7 cellular contexts compared by ENCODE assay signal in the genomic region with DNA sequence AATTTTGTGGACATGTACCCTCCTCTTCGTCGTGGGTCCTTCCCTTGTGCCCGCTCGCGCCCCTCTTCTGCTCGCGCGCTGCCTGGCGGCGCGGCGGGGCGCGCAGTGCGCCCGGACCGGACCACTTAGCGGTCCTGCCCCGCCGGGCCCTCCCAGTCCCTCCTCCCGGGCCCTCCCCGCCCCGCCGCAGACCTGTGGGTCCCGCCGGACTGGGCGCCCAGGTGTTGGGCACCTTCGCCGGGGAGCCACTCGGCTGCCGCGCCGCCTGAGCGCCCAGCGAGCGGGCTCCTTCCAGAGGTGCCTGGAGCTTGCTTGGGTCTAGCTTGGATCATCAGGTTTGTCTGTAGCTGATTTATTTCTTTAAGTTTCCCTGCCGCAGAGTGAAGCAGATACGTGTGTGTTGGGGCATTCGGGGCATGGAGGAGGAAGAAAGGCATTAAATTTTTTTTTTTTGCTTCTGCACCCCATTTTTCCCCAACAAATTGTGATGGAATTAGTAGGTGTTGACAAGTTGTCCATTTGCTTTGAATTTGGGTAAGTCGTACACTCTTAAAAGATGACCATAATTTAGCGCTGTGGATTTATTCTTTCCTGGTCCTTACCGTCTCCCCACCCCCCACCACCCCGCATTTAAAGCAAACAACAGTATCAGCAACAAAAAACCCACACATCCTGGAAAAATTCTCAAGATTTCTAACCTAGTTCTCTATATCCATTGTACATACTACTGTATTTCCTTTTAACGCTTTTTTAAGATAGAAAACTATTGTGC. TPM values are rescaled to one million over a fixed set of nuclear protein-coding genes. Genes with fewer than 3 reads are reported as not detected.
DNase-seq lines count a peak whose midpoint lies in the region; ATAC-seq, FAIRE-seq and TF ChIP-seq lines count a peak whose summit lies in the region.

No MANE protein-coding gene starts in this region.

- no peaks in the 10 kb centered on the region for H3K9me3 Mint-ChIP-seq in WTC11

- ATAC-seq in WTC11 (peak; percentile 6), lung (ENCODE audit: insufficient read depth, low FRiP score) (peak; percentile 55)

- TF ChIP-seq POLR2A in GM12892 (IDR thresholded peaks at IDR 0.05; ENCODE audit: low read depth, low read length), result no peak

- DNase-seq in GM12892 (ENCODE audit: insufficient read length), result peak; percentile 27
- DNase-seq in HAP-1 (ENCODE audit: low spot score in 2 of 2), result peak; percentile 12 to 50
- DNase-seq in LoVo (ENCODE audit: low spot score), result peak; percentile 63
- peak; percentile 56 for DNase-seq in WTC11 (ENCODE audit: low spot score)
- DNase-seq in cortex of kidney (lab: John Stamatoyannopoulos, UW), result peak; percentile 69
- peak; percentile 53 for DNase-seq in lung (ENCODE audit: low spot score)
- DNase-seq in stimulated activated CD8-positive, alpha-beta memory T cell treated with anti-CD3 and anti-CD28 coated beads, Interleukin-15, amount 100 ng/mL, for 24 hours (ENCODE audit: low read depth), result peak; percentile 20

- no peak for TF ChIP-seq CTCF in WTC11 (IDR thresholded peaks at IDR 0.05)
- TF ChIP-seq CTCF in lung (IDR thresholded peaks at IDR 0.05; ENCODE audit: control extremely low read depth, extremely low read depth), result no peak

- H3K9me3 ChIP-seq in HAP-1 (no peaks in the 10 kb centered on the region), lung (ENCODE audit: control insufficient read depth in 2 of 2, insufficient read depth in 1 of 2, low read length in 1 of 2) (no peaks in the 10 kb centered on the region)

- H3K4me1 Mint-ChIP-seq in WTC11, result peaks cover 16% of the 10 kb centered on the region

- CTCF ChIA-PET in WTC11 (lab: Charles Lee), result interaction anchor here (1.9 to 2.9 kb wide), 2 partner anchors 27 to 252 kb away, joined by 4 to 17 read pairs; no protein-coding TSS in a partner anchor

- in situ Hi-C loops in HAP-1 (cut with MboI; ENCODE audit: low sequenced_read_pairs), result no loop called here

- POLR2A ChIA-PET in WTC11 (lab: Charles Lee), result interaction anchor here (0.7 to 2.4 kb wide), 4 partner anchors 25 to 84 kb away, joined by 3 to 21 read pairs (median 4); no protein-coding TSS in a partner anchor

- peak overlapping the region; percentile 75 for H3K27ac Mint-ChIP-seq in WTC11

- H3K36me3 Mint-ChIP-seq in WTC11, result peaks cover 6% of the 10 kb centered on the region

- H3K4me1 ChIP-seq in HAP-1, result peaks cover 18% of the 10 kb centered on the region
- H3K4me1 ChIP-seq in lung (ENCODE audit: control insufficient read depth in 2 of 2, insufficient read depth in 2 of 2, low read length in 2 of 2), result peaks cover 3 to 16% of the 10 kb centered on the region in 2 donors

- H3K4me3 ChIP-seq in HAP-1 (peak overlapping the region; percentile 87), lung (peak overlapping the region; percentile 85)

- 0 to 1% methylated on average over 38 to 44 of the region's 44 CpGs for WGBS in lung, 2 donors

- H3K27ac ChIP-seq in lung (ENCODE audit: low read depth in 1 of 2, low read length in 1 of 2), result peak overlapping the region; percentile 97 to 99

- no peaks in the 10 kb centered on the region for H3K27me3 Mint-ChIP-seq in WTC11 (ENCODE audit: low read depth)

- H3K36me3 ChIP-seq in HAP-1 (replicated peaks), result no peaks in the 10 kb centered on the region
- no peaks in the 10 kb centered on the region for H3K36me3 ChIP-seq in lung (ENCODE audit: control insufficient read depth in 2 of 2, insufficient read depth in 2 of 2, low read length in 2 of 2)

- H3K4me3 Mint-ChIP-seq in WTC11, result peak overlapping the region; percentile 79

- no peak for FAIRE-seq in GM12892 (lab: Jason Lieb, UNC)

- no peaks in the 10 kb centered on the region for H3K27me3 ChIP-seq in HAP-1 (ENCODE audit: low read depth)
- no peaks in the 10 kb centered on the region for H3K27me3 ChIP-seq in lung (ENCODE audit: control insufficient read depth, insufficient read depth)

TF ChIP-seq in WTC11, 78 proteins besides CTCF, POLR2A, EP300 and RAD21:
- TF ChIP-seq USF1 (CRISPR knock-in tag; IDR thresholded peaks at IDR 0.05), result no peak
- TF ChIP-seq KAT7 (CRISPR knock-in tag; IDR thresholded peaks at IDR 0.05; ENCODE audit: borderline replicate concordance), result 0 out of 2 replicates have a peak, but pooled peaks have one; percentile 2
- TF ChIP-seq ZNF263 (CRISPR knock-in tag; IDR thresholded peaks at IDR 0.05; ENCODE audit: low read depth), result 0 out of 2 replicates have a peak, but pooled peaks have one; percentile 7
- TF ChIP-seq TCF7 (CRISPR knock-in tag; IDR thresholded peaks at IDR 0.05; ENCODE audit: low read depth), result no peak
- 0 out of 2 replicates have a peak, but pooled peaks have one; percentile 6 for TF ChIP-seq NR3C1 (CRISPR knock-in tag; conservative IDR thresholded peaks at IDR 0.05; ENCODE audit: low read depth)
- peak; percentile 44; the same call in 1 of the 2 replicates for TF ChIP-seq E2F5 (CRISPR knock-in tag; IDR thresholded peaks at IDR 0.05)
TF ChIP-seq in WTC11: peak in this region for 4.

RNA-seq across cellular contexts. Expression of gene C1GALT1, which starts 0.9 kb away (rescaled TPM):
- polyA plus RNA-seq in GM12892 (2012; ENCODE audit: missing spikeins), result 13.6 TPM
- 106 to 114 TPM (median 107 TPM) in 3 replicates for total RNA-seq in WTC11 (2021)
- 10 to 100 TPM; 26.3 to 39.5 TPM for total RNA-seq in lung
- polyA plus RNA-seq in lung, result 10 to 100 TPM; 10.5 to 20.4 TPM

Comparison
In these comparisons a context has a peak if more than half of its experiments do, and no peak if none do; other contexts are left out.
1. Peak in every context shown above with its lines: DNase-seq, ATAC-seq, H3K4me3 ChIP-seq and H3K27ac ChIP-seq.